ENCODE assay signal across 24 cellular contexts in the genomic region with DNA sequence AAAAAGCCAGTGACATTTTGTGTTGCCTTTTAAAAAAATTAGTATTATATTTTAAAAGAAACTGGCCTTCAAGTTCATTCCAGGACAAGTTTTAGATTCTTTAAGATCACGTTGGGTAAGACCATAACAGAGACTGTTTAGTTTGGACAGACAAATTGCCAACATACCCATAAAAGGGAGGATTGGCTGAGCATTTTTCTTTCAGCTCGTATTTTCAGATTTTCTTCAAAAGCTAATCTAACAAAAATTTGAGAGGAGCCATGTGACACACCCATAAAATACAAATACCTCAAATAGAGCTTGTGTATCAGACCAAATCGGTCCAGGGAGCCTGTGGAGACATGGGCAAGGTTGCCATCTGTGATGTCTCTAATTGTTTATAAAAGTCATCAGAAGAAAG.
DNase-seq lines count a peak whose midpoint lies in the region; ATAC-seq and TF ChIP-seq lines count a peak whose summit lies in the region.
"Had no signal": no experiment of that assay in that cellular context is flagged by ENCODE, and none has a peak within 500 bp of the region (broad histone marks: within the 10 kb centered on the region; RNA-seq: fewer than 3 reads in every experiment).

No MANE protein-coding gene starts in this region.

- peaks cover 8% of the 10 kb centered on the region for H3K4me1 Mint-ChIP-seq in activated CD4-positive, alpha-beta T cell treated with anti-CD3 and anti-CD28 coated beads for 36 hours

- peak overlapping the region; percentile 9 for H3K27ac Mint-ChIP-seq in activated CD4-positive, alpha-beta T cell treated with anti-CD3 and anti-CD28 coated beads for 36 hours
- H3K27ac Mint-ChIP-seq: CD8-positive, alpha-beta T cell had no signal

- H3K27me3 Mint-ChIP-seq in activated CD4-positive, alpha-beta T cell treated with anti-CD3 and anti-CD28 coated beads for 36 hours = no peaks in the 10 kb centered on the region

- H3K4me1 ChIP-seq in sigmoid colon (peaks cover 0 to 37% (median 29%) of the 10 kb centered on the region in 4 donors), vagina (peaks cover 44% of the 10 kb centered on the region), esophagus muscularis mucosa (peaks cover 0 to 49% (median 29%) of the 10 kb centered on the region in 4 donors)

- TF ChIP-seq EP300 in sigmoid colon (IDR thresholded peaks at IDR 0.05) (no peak), esophagus muscularis mucosa (IDR thresholded peaks at IDR 0.05) (no peak)

- 40 to 59% methylated on average over 3 of the region's 3 CpGs for WGBS in sigmoid colon, 2 donors
- 41% methylated on average over 3 of the region's 3 CpGs for WGBS in esophagus muscularis mucosa

- no peaks in the 10 kb centered on the region for H3K9me3 Mint-ChIP-seq in activated CD4-positive, alpha-beta T cell treated with anti-CD3 and anti-CD28 coated beads for 36 hours (ENCODE audit: low read depth)
- H3K9me3 Mint-ChIP-seq: CD8-positive, alpha-beta T cell had no signal

- no peak for ATAC-seq in activated CD4-positive, alpha-beta T cell treated with anti-CD3 and anti-CD28 coated beads for 36 hours
- ATAC-seq in GM21381 (IDR thresholded peaks at IDR 0.05; ENCODE audit: unreplicated experiment) = no peak
- ATAC-seq: CD8-positive, alpha-beta T cell; HCT116; PC-3 had no signal

- CTCF ChIA-PET in activated CD4-positive, alpha-beta T cell treated with anti-CD3 and anti-CD28 coated beads for 36 hours (lab: Charles Lee) = no interaction called here

- peaks cover 2% of the 10 kb centered on the region for H3K36me3 Mint-ChIP-seq in activated CD4-positive, alpha-beta T cell treated with anti-CD3 and anti-CD28 coated beads for 36 hours (ENCODE audit: low read depth)
- H3K36me3 Mint-ChIP-seq: CD8-positive, alpha-beta T cell had no signal

- TF ChIP-seq POLR2A in sigmoid colon (IDR thresholded peaks at IDR 0.05) (no peak), vagina (IDR thresholded peaks at IDR 0.05) (no peak), esophagus muscularis mucosa (IDR thresholded peaks at IDR 0.05; ENCODE audit: low read depth) (no peak)

- POLR2A ChIA-PET in activated CD4-positive, alpha-beta T cell treated with anti-CD3 and anti-CD28 coated beads for 36 hours (lab: Charles Lee) = no interaction called here

- TF ChIP-seq CTCF in sigmoid colon (IDR thresholded peaks at IDR 0.05) = no peak
- TF ChIP-seq CTCF in vagina (IDR thresholded peaks at IDR 0.05) = no peak
- TF ChIP-seq CTCF in esophagus muscularis mucosa (IDR thresholded peaks at IDR 0.05) = no peak

- intact Hi-C loops in activated CD4-positive, alpha-beta T cell treated with anti-CD3 and anti-CD28 coated beads for 36 hours (cut with DNase I, micrococcal nuclease) = no loop called here
- intact Hi-C loops in sigmoid colon (cut with DNase I) = no loop called here
- intact Hi-C loops in vagina (cut with DNase I) = no loop called here
- intact Hi-C loops in esophagus muscularis mucosa (cut with DNase I) = no loop called here

- H3K4me3 Mint-ChIP-seq in activated CD4-positive, alpha-beta T cell treated with anti-CD3 and anti-CD28 coated beads for 36 hours = no peak overlapping the region
- H3K4me3 Mint-ChIP-seq: B cell; CD8-positive, alpha-beta T cell had no signal

- DNase-seq in activated CD4-positive, alpha-beta T cell treated with anti-CD3 and anti-CD28 coated beads for 36 hours = no peak
- DNase-seq in activated CD4-positive, alpha-beta T cell treated with anti-CD3 and anti-CD28 coated beads, Interleukin-2, amount 50 U/mL, for 48 hours = no peak
- peak; percentile 66 for DNase-seq in dedifferentiated amniotic fluid mesenchymal stem cell (ENCODE audit: extremely low spot score)
- DNase-seq in sigmoid colon = no peak
- DNase-seq in vagina (ENCODE audit: extremely low spot score in 2 of 2) = no peak
- DNase-seq in esophagus muscularis mucosa (ENCODE audit: extremely low spot score) = no peak
- DNase-seq in OCI-M1 (lab: John Stamatoyannopoulos, UW) = no peak
- DNase-seq: Caco-2; CD8-positive, alpha-beta T cell; DMS79; NCI-H1092; NCI-H1436; NCI-H187; NCI-H2081 treated with DMSO at 0.1 percent for 48 hours; NCI-H2171; NCI-H345; NCI-H774; PC-3 had no signal

- H3K4me3 ChIP-seq in sigmoid colon (no peak overlapping the region), vagina (no peak overlapping the region), esophagus muscularis mucosa (no peak overlapping the region)

- H3K27me3 ChIP-seq in sigmoid colon = no peaks in the 10 kb centered on the region
- H3K27me3 ChIP-seq in vagina = no peaks in the 10 kb centered on the region
- no peaks in the 10 kb centered on the region for H3K27me3 ChIP-seq in esophagus muscularis mucosa

- H3K36me3 ChIP-seq in sigmoid colon = no peaks in the 10 kb centered on the region
- H3K36me3 ChIP-seq in vagina = no peaks in the 10 kb centered on the region
- no peaks in the 10 kb centered on the region for H3K36me3 ChIP-seq in esophagus muscularis mucosa

- H3K9me3 ChIP-seq in sigmoid colon (no peaks in the 10 kb centered on the region), vagina (no peaks in the 10 kb centered on the region), esophagus muscularis mucosa (no peaks in the 10 kb centered on the region)
- H3K9me3 ChIP-seq: Caco-2 had no signal

- H3K27ac ChIP-seq in sigmoid colon (peak overlapping the region; percentile 7 to 32 (median 24)), vagina (peak overlapping the region; percentile 59), esophagus muscularis mucosa (replicated peaks in 1 of 4) (peak overlapping the region in 2 of 4 donors; percentile 10 to 48)
- H3K27ac ChIP-seq: 22Rv1, C4-2B, HL-60 had no signal
